In the genomic region with DNA sequence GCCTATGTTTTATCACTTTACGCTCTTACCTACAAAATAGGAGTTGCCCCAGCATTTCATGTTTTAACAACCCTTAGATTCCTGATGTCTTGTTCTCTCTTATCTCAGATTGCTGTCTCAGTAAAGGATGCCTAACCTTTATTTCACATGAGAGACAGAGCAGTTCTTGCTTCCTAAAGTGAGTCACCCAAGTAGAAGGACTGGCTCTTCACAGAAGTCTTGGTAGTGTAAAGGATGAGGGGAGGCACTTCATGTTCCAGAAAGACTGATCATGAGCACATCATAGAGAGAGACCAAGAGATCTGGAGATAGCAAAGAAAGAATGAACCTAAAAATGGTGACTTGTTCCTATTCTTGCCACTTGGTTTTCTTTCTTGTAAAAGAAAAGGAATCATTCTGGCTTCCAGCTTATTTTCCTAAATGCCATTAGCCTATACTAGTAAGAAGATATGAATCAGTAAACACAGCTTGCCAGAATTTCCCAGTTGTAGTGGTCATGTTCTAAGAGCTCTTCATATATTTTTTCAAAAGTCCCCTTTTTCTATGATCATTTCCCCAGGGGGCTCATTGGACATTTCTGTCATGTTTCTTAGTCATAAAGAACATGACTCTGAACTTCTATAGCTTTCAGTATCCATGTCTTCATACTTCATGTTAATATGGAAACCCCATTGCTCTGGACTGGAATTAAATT, we compare ENCODE assay signal across 9 cellular contexts. TPM values are rescaled to one million over a fixed set of nuclear protein-coding genes. Genes with fewer than 3 reads are reported as not detected.
DNase-seq lines count a peak whose midpoint lies in the region; ATAC-seq lines count a peak whose summit lies in the region.
"Had no signal": no experiment of that assay in that cellular context is flagged by ENCODE, and none has a peak within 500 bp of the region (broad histone marks: within the 10 kb centered on the region; RNA-seq: fewer than 3 reads in every experiment).

No MANE protein-coding gene starts in this region.

- H3K4me1 Mint-ChIP-seq in IgD-negative memory B cell: peaks cover 4 to 23% (median 14%) of the 10 kb centered on the region in 3 donors
- H3K4me1 Mint-ChIP-seq in natural killer cell treated with Interleukin-12 subunit alpha and Interleukin-12 subunit beta and Interleukin-15 and Interleukin-18, amount 100 ng/mL, for 72 hours (ENCODE audit: low read depth in 2 of 2): peaks cover 19 to 34% of the 10 kb centered on the region in 2 donors
- H3K4me1 Mint-ChIP-seq in activated T-helper 2 cell treated with anti-CD3 and anti-CD28 coated beads, Interferon-gamma antibody, Interleukin-2, Interleukin-4, amounts not matched to agents 10 μg/mL and 5 μg/mL and 100 μg/mL, durations not matched to agents 14 hours and 24 hours and 36 hours (ENCODE audit: low read depth): peaks cover 8% of the 10 kb centered on the region

- H3K36me3 Mint-ChIP-seq in IgD-negative memory B cell: peaks cover 12% of the 10 kb centered on the region
- no peaks in the 10 kb centered on the region for H3K36me3 Mint-ChIP-seq in natural killer cell treated with Interleukin-12 subunit alpha and Interleukin-12 subunit beta and Interleukin-15 and Interleukin-18, amount 100 ng/mL, for 72 hours
- H3K36me3 Mint-ChIP-seq in activated T-helper 2 cell treated with anti-CD3 and anti-CD28 coated beads, Interferon-gamma antibody, Interleukin-2, Interleukin-4, amounts not matched to agents 10 μg/mL and 5 μg/mL and 100 μg/mL, durations not matched to agents 14 hours and 24 hours and 36 hours (ENCODE audit: low read depth): peaks cover 20% of the 10 kb centered on the region

- no peak overlapping the region for H3K4me3 Mint-ChIP-seq in IgD-negative memory B cell
- H3K4me3 Mint-ChIP-seq in natural killer cell treated with Interleukin-12 subunit alpha and Interleukin-12 subunit beta and Interleukin-15 and Interleukin-18, amount 100 ng/mL, for 72 hours: no peak overlapping the region
- no peak overlapping the region for H3K4me3 Mint-ChIP-seq in activated T-helper 2 cell treated with anti-CD3 and anti-CD28 coated beads, Interferon-gamma antibody, Interleukin-2, Interleukin-4, amounts not matched to agents 10 μg/mL and 5 μg/mL and 100 μg/mL, durations not matched to agents 14 hours and 24 hours and 36 hours (ENCODE audit: low read depth)

- no peaks in the 10 kb centered on the region for H3K27me3 Mint-ChIP-seq in IgD-negative memory B cell
- H3K27me3 Mint-ChIP-seq in natural killer cell treated with Interleukin-12 subunit alpha and Interleukin-12 subunit beta and Interleukin-15 and Interleukin-18, amount 100 ng/mL, for 72 hours: no peaks in the 10 kb centered on the region
- H3K27me3 Mint-ChIP-seq in activated T-helper 2 cell treated with anti-CD3 and anti-CD28 coated beads, Interferon-gamma antibody, Interleukin-2, Interleukin-4, amounts not matched to agents 10 μg/mL and 5 μg/mL and 100 μg/mL, durations not matched to agents 14 hours and 24 hours and 36 hours (ENCODE audit: low read depth): no peaks in the 10 kb centered on the region

- H3K9me3 Mint-ChIP-seq in IgD-negative memory B cell: no peaks in the 10 kb centered on the region
- no peaks in the 10 kb centered on the region for H3K9me3 Mint-ChIP-seq in natural killer cell treated with Interleukin-12 subunit alpha and Interleukin-12 subunit beta and Interleukin-15 and Interleukin-18, amount 100 ng/mL, for 72 hours
- no peaks in the 10 kb centered on the region for H3K9me3 Mint-ChIP-seq in activated T-helper 2 cell treated with anti-CD3 and anti-CD28 coated beads, Interferon-gamma antibody, Interleukin-2, Interleukin-4, amounts not matched to agents 10 μg/mL and 5 μg/mL and 100 μg/mL, durations not matched to agents 14 hours and 24 hours and 36 hours

- peak; percentile 64 to 79 for ATAC-seq in activated CD4-positive, CD25-positive, alpha-beta regulatory T cell treated with anti-CD3 and anti-CD28 coated beads, Interleukin-2, amount 50 U/mL, for 24 hours
- ATAC-seq in HG02642 (IDR thresholded peaks at IDR 0.05; ENCODE audit: poor library complexity, unreplicated experiment): peak; percentile 87
- ATAC-seq in natural killer cell treated with Interleukin-12 subunit alpha and Interleukin-12 subunit beta and Interleukin-15 and Interleukin-18, amount 100 ng/mL, for 72 hours: peak; percentile 72 to 84

- no peak for DNase-seq in activated CD4-positive, CD25-positive, alpha-beta regulatory T cell treated with anti-CD3 and anti-CD28 coated beads, Interleukin-2, amount 50 U/mL, for 72 hours
- DNase-seq in natural killer cell treated with Interleukin-12 subunit alpha and Interleukin-12 subunit beta and Interleukin-15 and Interleukin-18, amount 100 ng/mL, for 72 hours (ENCODE audit: low spot score): no peak
- DNase-seq in activated T-helper 2 cell treated with anti-CD3 and anti-CD28 coated beads, Interferon-gamma antibody, Interleukin-2, Interleukin-4, amounts not matched to agents 10 μg/mL and 5 μg/mL and 100 μg/mL, durations not matched to agents 14 hours and 24 hours and 36 hours (ENCODE audit: low spot score): no peak
- DNase-seq in NCI-H526 treated with DMSO at 0.1 percent for 48 hours (lab: John Stamatoyannopoulos, UW) (no peak), dedifferentiated amniotic fluid mesenchymal stem cell (ENCODE audit: extremely low spot score) (no peak)
- DNase-seq: NCI-H1930 had no signal

- H3K27ac Mint-ChIP-seq in IgD-negative memory B cell: peak overlapping the region in 2 of 3 donors; percentile 61 to 88
- peak overlapping the region; percentile 31 to 87 for H3K27ac Mint-ChIP-seq in natural killer cell treated with Interleukin-12 subunit alpha and Interleukin-12 subunit beta and Interleukin-15 and Interleukin-18, amount 100 ng/mL, for 72 hours
- H3K27ac Mint-ChIP-seq in activated T-helper 2 cell treated with anti-CD3 and anti-CD28 coated beads, Interferon-gamma antibody, Interleukin-2, Interleukin-4, amounts not matched to agents 10 μg/mL and 5 μg/mL and 100 μg/mL, durations not matched to agents 14 hours and 24 hours and 36 hours: no peak overlapping the region

- intact Hi-C loops in activated T-helper 2 cell treated with anti-CD3 and anti-CD28 coated beads, Interferon-gamma antibody, Interleukin-2, Interleukin-4, amounts not matched to agents 10 μg/mL and 5 μg/mL and 100 μg/mL, durations not matched to agents 14 hours and 24 hours and 36 hours (cut with micrococcal nuclease): no loop called here

RNA-seq across cellular contexts. Expression of a gene that starts 54.9 kb away (rescaled TPM):
- polyA plus RNA-seq in IgD-negative memory B cell: 63.3 TPM
- 10 to 100 TPM; 32.8 to 44.4 TPM for total RNA-seq in natural killer cell treated with Interleukin-12 subunit alpha and Interleukin-12 subunit beta and Interleukin-15 and Interleukin-18, amount 100 ng/mL, for 72 hours
- 42.7 and 44.6 TPM in 2 replicates for total RNA-seq in activated T-helper 2 cell treated with anti-CD3 and anti-CD28 coated beads, Interferon-gamma antibody, Interleukin-2, Interleukin-4, amounts not matched to agents 10 μg/mL and 5 μg/mL and 100 μg/mL, durations not matched to agents 14 hours and 24 hours and 36 hours
